In the genomic region with DNA sequence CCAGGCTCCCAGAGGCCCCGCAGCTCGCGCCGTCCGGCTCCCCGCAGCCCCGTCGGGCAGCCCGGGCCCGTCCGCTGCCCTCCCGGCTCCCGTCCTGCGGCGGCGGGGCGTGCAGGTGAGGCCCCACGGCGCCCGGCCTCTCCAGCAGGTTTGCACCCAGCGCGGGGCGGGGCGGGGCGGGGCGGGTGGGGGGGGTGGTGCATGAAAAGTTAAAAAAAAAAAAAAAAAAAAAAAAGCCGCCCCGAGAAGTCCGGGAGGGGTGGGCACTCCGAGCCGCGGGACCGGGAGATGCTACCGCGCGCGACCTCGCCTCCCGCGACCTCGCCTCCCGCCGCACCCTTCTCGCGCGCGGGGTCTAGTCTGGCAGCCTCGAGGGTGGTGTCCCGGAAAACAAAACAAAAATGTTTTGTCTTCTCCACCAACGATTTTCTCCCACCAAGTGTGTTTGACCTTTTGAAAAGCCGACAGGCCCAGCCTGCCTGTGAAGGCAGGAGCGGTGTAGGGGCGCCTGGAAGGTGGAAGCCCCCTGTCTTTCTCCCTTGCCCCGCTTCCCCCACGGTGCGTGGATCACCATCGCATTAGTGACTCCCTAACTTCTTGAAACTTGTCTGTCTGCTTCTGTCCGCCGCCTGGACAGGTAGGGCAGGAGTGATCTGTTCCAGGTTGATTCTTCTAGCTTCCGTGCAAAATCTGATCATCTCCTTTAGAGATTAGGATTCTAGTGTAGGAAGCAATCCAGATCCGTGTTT, we compare ENCODE assay signal across 8 cellular contexts. TPM values are rescaled to one million over a fixed set of nuclear protein-coding genes. Genes with fewer than 3 reads are reported as not detected.
DNase-seq lines count a peak whose midpoint lies in the region; ATAC-seq and TF ChIP-seq lines count a peak whose summit lies in the region.

No MANE protein-coding gene starts in this region.

- H3K9ac ChIP-seq in Karpas-422 (ENCODE audit: low read length): peak overlapping the region; percentile 69

- intact Hi-C loops in body of pancreas (cut with DNase I): no loop called here
- intact Hi-C loops in left lung (cut with DNase I): no loop called here

- H3K79me2 ChIP-seq in Karpas-422 (ENCODE audit: low read length): no peaks in the 10 kb centered on the region

- TF ChIP-seq CTCF in GM12864 (IDR thresholded peaks at IDR 0.05; ENCODE audit: low read depth, low read length, missing control alignments): no peak
- no peak for TF ChIP-seq CTCF in body of pancreas (IDR thresholded peaks at IDR 0.05)
- TF ChIP-seq CTCF in left lung (IDR thresholded peaks at IDR 0.05): no peak
- TF ChIP-seq CTCF in thoracic aorta (IDR thresholded peaks at IDR 0.05): no peak

- no peaks in the 10 kb centered on the region for H4K20me1 ChIP-seq in Karpas-422 (ENCODE audit: insufficient read depth, low read depth, low read length)

- H3K27ac ChIP-seq in Karpas-422 (ENCODE audit: low read length) (no peak overlapping the region), body of pancreas (peak overlapping the region; percentile 91 to 95 (median 94)), left lung (peak overlapping the region in 1 of 2 donors; percentile 81), thoracic aorta (no peak overlapping the region)

- H3K27me3 ChIP-seq in Karpas-422 (ENCODE audit: low read length) (no peaks in the 10 kb centered on the region), body of pancreas (no peaks in the 10 kb centered on the region), left lung (peaks cover 0 to 10% of the 10 kb centered on the region in 2 donors), thoracic aorta (replicated peaks; ENCODE audit: insufficient read depth) (no peaks in the 10 kb centered on the region)

- H3K4me3 ChIP-seq in GM12864 (ENCODE audit: low read depth, low read length) (peak overlapping the region; percentile 48), Karpas-422 (ENCODE audit: low read length) (peak overlapping the region; percentile 93), body of pancreas (peak overlapping the region; percentile 6 to 65), left lung (peak overlapping the region; percentile 55 to 60), thoracic aorta (peak overlapping the region; percentile 67)

- H3K4me1 ChIP-seq in Karpas-422 (ENCODE audit: low read length) (peaks cover 17% of the 10 kb centered on the region), body of pancreas (peaks cover 45% of the 10 kb centered on the region), left lung (peaks cover 0 to 24% of the 10 kb centered on the region in 2 donors), thoracic aorta (ENCODE audit: control insufficient read depth in 1 of 2, low read depth in 2 of 2) (peaks cover 5 to 7% of the 10 kb centered on the region in 2 donors)

- no peak for TF ChIP-seq POLR2A in body of pancreas (IDR thresholded peaks at IDR 0.05)

- no peaks in the 10 kb centered on the region for H3K9me2 ChIP-seq in Karpas-422 (replicated peaks; ENCODE audit: insufficient read depth, low read length)

- 1% methylated on average over 35 to 49 of the region's 61 CpGs for WGBS in body of pancreas, 2 donors

- DNase-seq in GM12864 (ENCODE audit: low read depth): no peak
- DNase-seq in Karpas-422: peak; percentile 43
- peak in 2 of 4 donors; percentile 32 to 33 for DNase-seq in body of pancreas
- DNase-seq in left lung: peak in 1 of 2 donors; percentile 76
- DNase-seq in thoracic aorta (ENCODE audit: low spot score): no peak
- no peak for DNase-seq in NCI-H1092 treated with DMSO at 0.1 percent for 48 hours (lab: John Stamatoyannopoulos, UW)
- no peak for DNase-seq in stimulated activated CD8-positive, alpha-beta memory T cell treated with anti-CD3 and anti-CD28 coated beads, Interleukin-4, amount 100 ng/mL, for 48 hours

- H3K36me3 ChIP-seq in Karpas-422 (ENCODE audit: insufficient read depth, low read length) (no peaks in the 10 kb centered on the region), body of pancreas (replicated peaks in 1 of 2; ENCODE audit: insufficient read depth in 1 of 2, low read depth in 2 of 2) (no peaks in the 10 kb centered on the region), left lung (no peaks in the 10 kb centered on the region), thoracic aorta (no peaks in the 10 kb centered on the region)

- H2AFZ ChIP-seq in Karpas-422 (ENCODE audit: low read length): peak overlapping the region; percentile 81; the same call in 1 of the 2 replicates

- no peaks in the 10 kb centered on the region for H3K9me3 ChIP-seq in Karpas-422 (ENCODE audit: low read length)
- no peaks in the 10 kb centered on the region for H3K9me3 ChIP-seq in body of pancreas
- H3K9me3 ChIP-seq in left lung: no peaks in the 10 kb centered on the region
- H3K9me3 ChIP-seq in thoracic aorta: no peaks in the 10 kb centered on the region

- peak overlapping the region; percentile 86 for H3K4me2 ChIP-seq in Karpas-422 (ENCODE audit: low read depth, low read length, poor library complexity, severe bottlenecking)

- peak; percentile 49 for ATAC-seq in body of pancreas
- peak; percentile 1 for ATAC-seq in left lung
- ATAC-seq in thoracic aorta (ENCODE audit: insufficient number of reproducible peaks, low FRiP score, low read depth): no peak
- no peak for ATAC-seq in GM19023 (IDR thresholded peaks at IDR 0.05; ENCODE audit: unreplicated experiment)

RNA-seq across cellular contexts. Expression of gene RCAN3, which starts 0.5 kb away (rescaled TPM):
- total RNA-seq in Karpas-422 (2014; rRNA removed; shearing (Covaris generic); ENCODE audit: low replicate concordance): 4.8 and 6.6 TPM in 2 replicates
- total RNA-seq in body of pancreas (10 to 100 TPM; 14.0 to 32.3 TPM), left lung (10 to 100 TPM; 14.9 to 15.1 TPM), thoracic aorta (1 to 10 TPM; 2.6 to 7.3 TPM)

RNA-seq across cellular contexts. Expression of gene NCMAP, which starts 52.7 kb away (rescaled TPM):
- not detected in 2 replicates for total RNA-seq in Karpas-422 (2014; rRNA removed; shearing (Covaris generic); ENCODE audit: low replicate concordance)
- total RNA-seq in body of pancreas (10 to 100 TPM in 1 of 2 donors, 1 to 10 TPM in 1; 9.9 to 12.7 TPM), left lung (1 to 10 TPM; 5.4 to 7.8 TPM), thoracic aorta (under 1 TPM in 1 of 2 donors, not detected in 1; 0.14 TPM)

Comparison
In these comparisons a context has a peak if more than half of its experiments do, and no peak if none do; other contexts are left out.
1. H3K4me3 ChIP-seq: peak in every context shown above with its lines; median percentile 93 in Karpas-422; 67 in thoracic aorta; 58 in left lung; 48 in GM12864; 36 in body of pancreas.
2. H3K27ac ChIP-seq: peak in body of pancreas (4 of 4); none in Karpas-422 (single experiment) and thoracic aorta (0 of 2).
3. ATAC-seq: peak in body of pancreas (single experiment) and left lung (single experiment); none in thoracic aorta (single experiment) and GM19023 (single experiment).